In genomic region chr13:40318366-40318765, GRCh38 we compare ENCODE assay signal across 14 cellular contexts.
A peak's percentile ranks its signal among the peaks of the same experiment; 100 is the strongest.
DNase-seq lines count a peak whose midpoint lies in the region; FAIRE-seq and TF ChIP-seq lines count a peak whose summit lies in the region.
"Had no signal": no experiment of that assay in that cellular context is flagged by ENCODE, and none has a peak within 500 bp of the region (broad histone marks: within the 10 kb centered on the region; RNA-seq: fewer than 3 reads in every experiment).

No MANE protein-coding gene starts in this region.

- CTCF ChIA-PET in H1 (lab: Charles Lee; ENCODE audit: partially characterized antibody): interaction anchor here (0.6 kb wide), 1 partner anchor 497 kb away, joined by 3 read pairs; no protein-coding TSS in a partner anchor

- 0 out of 2 replicates have a peak overlapping the region, but pooled peaks have one; percentile 32 for H2BK15ac ChIP-seq in H1 (ENCODE audit: low read length)

- H2BK5ac ChIP-seq in H1 (ENCODE audit: low read depth, low read length): no peak overlapping the region

- H4K5ac ChIP-seq in H1 (ENCODE audit: insufficient read length, low read depth, low read length): no peak overlapping the region

- no peak overlapping the region for H3K4me2 ChIP-seq in H1 (ENCODE audit: insufficient read depth in 1 of 2, low read depth in 2 of 2, low read length in 2 of 2)

- TF ChIP-seq POLR2A in H1 (IDR thresholded peaks at IDR 0.05; ENCODE audit: control extremely low read depth in 1 of 2, low read depth in 2 of 2, low read length in 2 of 2): no peak

- no peak overlapping the region for H2BK20ac ChIP-seq in H1 (ENCODE audit: low read length)

- no peak overlapping the region for H3K14ac ChIP-seq in H1 (ENCODE audit: insufficient read length)

- H3K79me2 ChIP-seq in H1 (ENCODE audit: control insufficient read depth in 1 of 2, insufficient read depth in 2 of 2, low read length in 2 of 2): no peaks in the 10 kb centered on the region

- POLR2A ChIA-PET in H1 (lab: Charles Lee; ENCODE audit: partially characterized antibody): no interaction called here

- H3K36me3 Mint-ChIP-seq in immature natural killer cell: no peaks in the 10 kb centered on the region
- no peaks in the 10 kb centered on the region for H3K36me3 Mint-ChIP-seq in activated T-cell treated with anti-CD3 and anti-CD28 coated beads, Interleukin-2, amount 50 U/mL, for 24 hours (ENCODE audit: low read depth)

- H3K27ac Mint-ChIP-seq in immature natural killer cell: no peak overlapping the region
- no peak overlapping the region for H3K27ac Mint-ChIP-seq in activated T-cell treated with anti-CD3 and anti-CD28 coated beads, Interleukin-2, amount 50 U/mL, for 24 hours
- H3K27ac Mint-ChIP-seq: activated naive CD8-positive, alpha-beta T cell had no signal

- TF ChIP-seq RAD21 in H1 (IDR thresholded peaks at IDR 0.05 in 1 of 2, conservative IDR thresholded peaks at IDR 0.05 in 1 of 2; ENCODE audit: low read depth in 2 of 2, low read length in 2 of 2): no peak

- peaks cover 0 to 5% (median 2%) of the 10 kb centered on the region in 3 donors for H3K27me3 Mint-ChIP-seq in immature natural killer cell (ENCODE audit: low read depth in 3 of 3)
- H3K27me3 Mint-ChIP-seq in activated T-cell treated with anti-CD3 and anti-CD28 coated beads, Interleukin-2, amount 50 U/mL, for 24 hours: no peaks in the 10 kb centered on the region
- H3K27me3 Mint-ChIP-seq: activated naive CD8-positive, alpha-beta T cell had no signal

- H3K4me1 Mint-ChIP-seq in immature natural killer cell: no peaks in the 10 kb centered on the region
- peaks cover 61% of the 10 kb centered on the region for H3K4me1 Mint-ChIP-seq in activated T-cell treated with anti-CD3 and anti-CD28 coated beads, Interleukin-2, amount 50 U/mL, for 24 hours (ENCODE audit: low read depth)

- peaks cover 2 to 9% (median 5%) of the 10 kb centered on the region in 4 experiments for H3K4me1 ChIP-seq in H1 (replicated peaks in 1 of 4; ENCODE audit: control insufficient read depth in 3 of 4, insufficient read depth in 4 of 4, low read length in 3 of 4)

- no peak overlapping the region; the same call in 1 of the 2 replicates for H3K27ac ChIP-seq in H1 (ENCODE audit: low read depth, low read length)
- H3K27ac ChIP-seq: epithelial cell of prostate had no signal

- FAIRE-seq in H1 (lab: Jason Lieb, UNC): no peak
- FAIRE-seq: RCC 7860 had no signal

- no peak overlapping the region for H3K56ac ChIP-seq in H1 (replicated peaks; ENCODE audit: insufficient read length, low read depth, low read length)

- H3K36me3 ChIP-seq in H1 (ENCODE audit: control insufficient read depth in 2 of 4, insufficient read depth in 4 of 4, low read length in 3 of 4): no peaks in the 10 kb centered on the region

- TF ChIP-seq CTCF in H1 (IDR thresholded peaks at IDR 0.05; ENCODE audit: control extremely low read depth in 1 of 3, insufficient read depth in 1 of 3, low read depth in 1 of 3, low read length in 3 of 3): no peak

- H3K23me2 ChIP-seq in H1 (ENCODE audit: low read depth, low read length): no peaks in the 10 kb centered on the region

- peak in 2 of 3 experiments; percentile 22 to 68 for DNase-seq in NCI-H1417 (lab: John Stamatoyannopoulos, UW)
- DNase-seq in NCI-H1417 treated with DMSO at 0.1 percent for 48 hours (lab: John Stamatoyannopoulos, UW): no peak
- peak; percentile 40 for DNase-seq in NCI-H1105 treated with DMSO at 0.1 percent for 48 hours (lab: John Stamatoyannopoulos, UW)
- DNase-seq in H1 (ENCODE audit: low read depth in 1 of 2, low spot score in 2 of 2): no peak
- peak; percentile 21 for DNase-seq in pons (ENCODE audit: low spot score)
- no peak for DNase-seq in immature natural killer cell
- no peak for DNase-seq in CD1c-positive myeloid dendritic cell (ENCODE audit: extremely low spot score)
- DNase-seq in activated T-cell treated with anti-CD3 and anti-CD28 coated beads, Interleukin-2, amount 50 U/mL, for 24 hours: no peak
- DNase-seq: 8988T, Kasumi-1, retina had no signal

- H3K79me1 ChIP-seq in H1 (ENCODE audit: low read depth, low read length): no peaks in the 10 kb centered on the region

- peaks cover 1 to 18% (median 9%) of the 10 kb centered on the region in 4 experiments; a peak in 5 of 7 replicates for H3K27me3 ChIP-seq in H1 (replicated peaks in 1 of 4; ENCODE audit: control insufficient read depth in 3 of 4, extremely low read depth in 1 of 4, insufficient read depth in 3 of 4, low read length in 3 of 4)

- no peak overlapping the region for H4K91ac ChIP-seq in H1 (replicated peaks; ENCODE audit: insufficient read length, low read length)

- H3K9me3 ChIP-seq in H1 (ENCODE audit: insufficient read depth in 2 of 2, low read depth in 1 of 2, low read length in 1 of 2): peaks cover 0 to 3% of the 10 kb centered on the region in 2 experiments; a peak in 1 of 4 replicates

- H4K8ac ChIP-seq in H1 (ENCODE audit: extremely low read depth, insufficient read depth, low read length): no peak overlapping the region

- H3K4me3 ChIP-seq in H1 (ENCODE audit: extremely low read depth in 1 of 4, insufficient read depth in 2 of 4, low read depth in 3 of 4, low read length in 4 of 4): no peak overlapping the region

- 73% methylated on average over 2 of the region's 2 CpGs; no CpG with 5 or more reads in 1 of the 2 experiments for WGBS in H1 (ENCODE audit: extremely low coverage in 1 of 2, insufficient coverage in 1 of 2, insufficient read length in 1 of 2, insufficient replicate concordance in 2 of 2, low coverage in 1 of 2, low lambda C conversion rate in 2 of 2, missing lambda C conversion rate in 1 of 2), 2 experiments

- H3K4me3 Mint-ChIP-seq in immature natural killer cell: no peak overlapping the region
- no peak overlapping the region for H3K4me3 Mint-ChIP-seq in activated T-cell treated with anti-CD3 and anti-CD28 coated beads, Interleukin-2, amount 50 U/mL, for 24 hours
- H3K4me3 Mint-ChIP-seq: activated naive CD8-positive, alpha-beta T cell had no signal

- no peak overlapping the region for H3K9ac ChIP-seq in H1 (replicated peaks in 1 of 4; ENCODE audit: extremely low read depth in 1 of 4, low read depth in 3 of 4, low read length in 3 of 4)

- H3K18ac ChIP-seq in H1 (ENCODE audit: extremely low read depth, low read length): no peak overlapping the region

- no peaks in the 10 kb centered on the region for H4K20me1 ChIP-seq in H1 (replicated peaks in 1 of 2; ENCODE audit: control insufficient read depth in 1 of 2, insufficient read depth in 2 of 2, low read length in 2 of 2)

- no peak for TF ChIP-seq EP300 in H1 (IDR thresholded peaks at IDR 0.05; ENCODE audit: borderline replicate concordance in 1 of 2, low read depth in 2 of 2, low read length in 2 of 2)

- no peak overlapping the region for H2BK120ac ChIP-seq in H1 (replicated peaks; ENCODE audit: low read depth, low read length)

- H2AK5ac ChIP-seq in H1 (ENCODE audit: low read depth, low read length): no peak overlapping the region

- H3K23ac ChIP-seq in H1 (ENCODE audit: insufficient read length): no peak overlapping the region

- H3K9me3 Mint-ChIP-seq in immature natural killer cell: peaks cover 0 to 5% (median 1%) of the 10 kb centered on the region in 6 donors
- peaks cover 3% of the 10 kb centered on the region for H3K9me3 Mint-ChIP-seq in activated T-cell treated with anti-CD3 and anti-CD28 coated beads, Interleukin-2, amount 50 U/mL, for 24 hours

- no peak overlapping the region for H2BK12ac ChIP-seq in H1 (ENCODE audit: low read depth, low read length)

- no peak overlapping the region for H3K4ac ChIP-seq in H1 (replicated peaks; ENCODE audit: insufficient read length, low read depth, low read length)

- no peak overlapping the region for H2AFZ ChIP-seq in H1 (ENCODE audit: low read length)

TF ChIP-seq in H1, 55 proteins besides CTCF, POLR2A, EP300 and RAD21:
- TF ChIP-seq CEBPB (IDR thresholded peaks at IDR 0.05; ENCODE audit: low read depth, low read length): peak; percentile 48; the same call in 1 of the 2 replicates
- no peak for TF ChIP-seq ATF2 (IDR thresholded peaks at IDR 0.05; ENCODE audit: low read length)
TF ChIP-seq in H1: peak in this region for 1.

Comparison
In these comparisons a context has a peak if more than half of its experiments do, and no peak if none do; other contexts are left out.
1. DNase-seq: peak in NCI-H1417 (2 of 3), NCI-H1105 treated with DMSO at 0.1 percent for 48 hours (single experiment) and pons (single experiment); none in NCI-H1417 treated with DMSO at 0.1 percent for 48 hours (single experiment), H1 (0 of 2), immature natural killer cell (0 of 3), CD1c-positive myeloid dendritic cell (single experiment) and activated T-cell treated with anti-CD3 and anti-CD28 coated beads, Interleukin-2, amount 50 U/mL, for 24 hours (single experiment).